19 cellular contexts compared by ENCODE assay signal in the genomic region with DNA sequence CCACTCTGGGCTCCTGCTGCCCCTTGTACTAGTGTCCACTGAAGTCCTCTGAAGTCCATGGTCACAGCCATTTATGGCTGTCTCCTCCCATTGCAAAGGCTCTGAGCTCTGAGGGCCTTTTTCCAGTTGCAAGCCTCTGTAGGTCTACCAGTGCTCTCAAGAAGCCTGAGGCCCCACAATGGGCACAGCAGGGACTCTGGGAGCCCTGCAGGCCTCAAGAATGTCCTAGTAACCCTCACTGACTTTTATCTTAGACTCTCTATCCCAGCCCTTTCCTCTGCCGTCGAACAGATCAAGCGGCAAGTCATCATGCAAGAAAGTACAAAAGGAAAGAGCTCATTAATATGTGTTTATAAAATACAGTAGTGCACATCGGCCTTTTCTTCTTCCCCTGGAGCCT. TPM values are rescaled to one million over a fixed set of nuclear protein-coding genes. Genes with fewer than 3 reads are reported as not detected.
DNase-seq lines count a peak whose midpoint lies in the region; TF ChIP-seq lines count a peak whose summit lies in the region.
"Had no signal": no experiment of that assay in that cellular context is flagged by ENCODE, and none has a peak within 500 bp of the region (broad histone marks: within the 10 kb centered on the region; RNA-seq: fewer than 3 reads in every experiment).

No MANE protein-coding gene starts in this region.

- no peak overlapping the region for H3K4me3 ChIP-seq in ovary
- H3K4me3 ChIP-seq: A549, BLaER1, K562 had no signal

- peak; percentile 24 for DNase-seq in activated effector memory CD4-positive, alpha-beta T cell treated with anti-CD3 and anti-CD28 coated beads, Interleukin-2, amount 50 U/mL, for 16 hours
- DNase-seq in activated effector memory CD4-positive, alpha-beta T cell treated with Interleukin-2 at 50 U/mL for 16 hours = no peak
- DNase-seq in iPS-NIHi7 (ENCODE audit: extremely low spot score) (peak; percentile 45), posterior vena cava (ENCODE audit: low spot score) (peak; percentile 12), amniotic stem cell (lab: John Stamatoyannopoulos, UW) (no peak), ovary (no peak)
- no peak for DNase-seq in activated CD4-positive, CD25-positive, alpha-beta regulatory T cell treated with anti-CD3 and anti-CD28 coated beads, Interleukin-2, amount 50 U/mL, for 72 hours
- DNase-seq: CD4-positive, alpha-beta memory T cell; DMS153; DMS79; GF-D8; HFFc6; IMR-90 had no signal

- H3K27me3 ChIP-seq in ovary = no peaks in the 10 kb centered on the region
- H3K27me3 ChIP-seq: BLaER1 had no signal

- H3K9me3 ChIP-seq in ovary = no peaks in the 10 kb centered on the region
- H3K9me3 ChIP-seq: A549, BLaER1 had no signal

- TF ChIP-seq EP300 in ovary (IDR thresholded peaks at IDR 0.05) = no peak

- H3K27ac ChIP-seq in ovary = no peak overlapping the region
- H3K27ac ChIP-seq: 22Rv1, A549, BLaER1 had no signal

- TF ChIP-seq POLR2A in ovary (IDR thresholded peaks at IDR 0.05) = no peak

- TF ChIP-seq CTCF in ovary (IDR thresholded peaks at IDR 0.05) = no peak

- H3K36me3 ChIP-seq in ovary = no peaks in the 10 kb centered on the region
- H3K36me3 ChIP-seq: BLaER1 had no signal

- 70 to 80% (median 75%) methylated on average over 4 of the region's 4 CpGs for WGBS in ovary, 3 donors

- intact Hi-C loops in posterior vena cava (cut with DNase I) (no loop called here), ovary (cut with DNase I) (loop anchor here in 1 of 4 donors (10.0 kb wide), 1 partner anchor 88 kb away; a partner anchor contains a TSS)

- H3K4me1 ChIP-seq in ovary (ENCODE audit: insufficient read depth) = peaks cover 4% of the 10 kb centered on the region

RNA-seq across cellular contexts. Expression of a gene that starts 23.4 kb away (rescaled TPM):
- total RNA-seq in posterior vena cava = not detected
- 10 to 100 TPM in 1 of 7 donors, 1 to 10 TPM in 2, under 1 TPM in 3, not detected in 1; 0.18 to 11.1 (median 1.0) TPM for total RNA-seq in ovary
- polyA plus RNA-seq in ovary = under 1 TPM in 1 of 2 donors, not detected in 1; 0.04 TPM
- total RNA-seq: CD4-positive, alpha-beta memory T cell; Daoy; IMR-90; K562 had no signal
- polyA plus RNA-seq: A549; CD14-positive monocyte; CD4-positive, alpha-beta memory T cell; IMR-90; K562 had no signal

Comparison
In these comparisons a context has a peak if more than half of its experiments do, and no peak if none do; other contexts are left out.
1. DNase-seq: peak in activated effector memory CD4-positive, alpha-beta T cell treated with anti-CD3 and anti-CD28 coated beads, Interleukin-2, amount 50 U/mL, for 16 hours (single experiment), iPS-NIHi7 (single experiment) and posterior vena cava (single experiment); none in activated effector memory CD4-positive, alpha-beta T cell treated with Interleukin-2 at 50 U/mL for 16 hours (single experiment), activated CD4-positive, CD25-positive, alpha-beta regulatory T cell treated with anti-CD3 and anti-CD28 coated beads, Interleukin-2, amount 50 U/mL, for 72 hours (single experiment), amniotic stem cell (single experiment) and ovary (0 of 5).